Comparison of ENCODE assay signal across 16 cellular contexts in genomic region chr2:73257021-73257420, GRCh38. TPM values are rescaled to one million over a fixed set of nuclear protein-coding genes. Genes with fewer than 3 reads are reported as not detected.
"Had no signal": no experiment of that assay in that cellular context is flagged by ENCODE, and none has a peak within 500 bp of the region (broad histone marks: within the 10 kb centered on the region; RNA-seq: fewer than 3 reads in every experiment).

No MANE protein-coding gene starts in this region.

- H3K4me1 Mint-ChIP-seq: immature natural killer cell had no signal

- H3K9me3 Mint-ChIP-seq: immature natural killer cell had no signal

- H3K27ac ChIP-seq: ascending aorta, breast epithelium, heart left ventricle, pancreas, SJSA1, transverse colon had no signal

- H3K4me1 ChIP-seq: ascending aorta, breast epithelium, heart left ventricle, pancreas, SJSA1, transverse colon had no signal

- DNase-seq: dermis blood vessel endothelial cell; immature natural killer cell; stimulated activated CD4-positive, alpha-beta T cell treated with anti-CD3 and anti-CD28 coated beads, Interleukin-2, amount 100 ng/mL, for 48 hours; stimulated activated naive CD8-positive, alpha-beta T cell treated with anti-CD3 and anti-CD28 coated beads, Interleukin-15, Interleukin-2, amounts not matched to agents 100 U/mL and 50 U/mL, for 24 hours; SW 1271; T-helper 9 cell had no signal

- H3K27me3 ChIP-seq: ascending aorta, breast epithelium, heart left ventricle, pancreas, SJSA1, transverse colon had no signal

- H3K9me3 ChIP-seq: ascending aorta, breast epithelium, heart left ventricle, pancreas, SJSA1, transverse colon had no signal

- H3K4me3 ChIP-seq: ascending aorta, breast epithelium, heart left ventricle, pancreas, SJSA1, transverse colon had no signal

- H3K4me3 Mint-ChIP-seq: immature natural killer cell had no signal

RNA-seq across cellular contexts. Expression of gene EGR4, which starts 36.3 kb away (rescaled TPM):
- total RNA-seq: ascending aorta, breast epithelium, dermis blood vessel endothelial cell, epithelial cell of proximal tubule, frontal cortex, heart left ventricle, lower leg skin, SJSA1, skeletal muscle tissue, transverse colon had no signal
- polyA plus RNA-seq: heart left ventricle, immature natural killer cell had no signal
